ENCODE assay signal across 2 cellular contexts in genomic region chr5:154309361-154309725, GRCh38.
TF ChIP-seq lines count a peak whose summit lies in the region.

No MANE protein-coding gene starts in this region.

TF ChIP-seq in SK-N-SH, 30 proteins besides CTCF, POLR2A, EP300 and RAD21 (continued from another document):
- peak; percentile 61; the same call in 1 of the 2 replicates for TF ChIP-seq MEF2A (IDR thresholded peaks at IDR 0.05; ENCODE audit: borderline replicate concordance, low read depth)
- 0 out of 2 replicates have a peak, but pooled peaks have one; percentile 31 for TF ChIP-seq YY1 (IDR thresholded peaks at IDR 0.05; ENCODE audit: low read depth)
- no peak for TF ChIP-seq RCOR1 (IDR thresholded peaks at IDR 0.05; ENCODE audit: low read length)
- no peak for TF ChIP-seq REST (IDR thresholded peaks at IDR 0.05; ENCODE audit: low read depth, low read length)

TF ChIP-seq in WTC11, 78 proteins besides CTCF, POLR2A, EP300 and RAD21 (continued from another document):
- no peak for TF ChIP-seq PRDM15 (CRISPR knock-in tag; IDR thresholded peaks at IDR 0.05)
- TF ChIP-seq ATF2 (CRISPR knock-in tag; IDR thresholded peaks at IDR 0.05; ENCODE audit: borderline replicate concordance, low read depth): no peak
- no peak for TF ChIP-seq CDX4 (CRISPR knock-in tag; IDR thresholded peaks at IDR 0.05; ENCODE audit: borderline replicate concordance)
- no peak for TF ChIP-seq JAZF1 (CRISPR knock-in tag; IDR thresholded peaks at IDR 0.05)
- no peak for TF ChIP-seq ZNF512 (CRISPR knock-in tag; IDR thresholded peaks at IDR 0.05; ENCODE audit: borderline replicate concordance)
- TF ChIP-seq TEAD1 (CRISPR knock-in tag; IDR thresholded peaks at IDR 0.05): no peak
- TF ChIP-seq SP1 (CRISPR knock-in tag; conservative IDR thresholded peaks at IDR 0.05): no peak
- TF ChIP-seq NFYB (CRISPR knock-in tag; conservative IDR thresholded peaks at IDR 0.05; ENCODE audit: low read depth): no peak
- TF ChIP-seq RELA (CRISPR knock-in tag; IDR thresholded peaks at IDR 0.05; ENCODE audit: borderline replicate concordance): no peak
- TF ChIP-seq MXD4 (CRISPR knock-in tag; IDR thresholded peaks at IDR 0.05; ENCODE audit: borderline replicate concordance): no peak
- no peak for TF ChIP-seq E2F4 (CRISPR knock-in tag; IDR thresholded peaks at IDR 0.05; ENCODE audit: borderline replicate concordance, low read depth)
- TF ChIP-seq USF2 (CRISPR knock-in tag; IDR thresholded peaks at IDR 0.05): no peak
- TF ChIP-seq RORB (CRISPR knock-in tag; IDR thresholded peaks at IDR 0.05): no peak
TF ChIP-seq in WTC11: peak in this region for 0.
